In the genomic region with DNA sequence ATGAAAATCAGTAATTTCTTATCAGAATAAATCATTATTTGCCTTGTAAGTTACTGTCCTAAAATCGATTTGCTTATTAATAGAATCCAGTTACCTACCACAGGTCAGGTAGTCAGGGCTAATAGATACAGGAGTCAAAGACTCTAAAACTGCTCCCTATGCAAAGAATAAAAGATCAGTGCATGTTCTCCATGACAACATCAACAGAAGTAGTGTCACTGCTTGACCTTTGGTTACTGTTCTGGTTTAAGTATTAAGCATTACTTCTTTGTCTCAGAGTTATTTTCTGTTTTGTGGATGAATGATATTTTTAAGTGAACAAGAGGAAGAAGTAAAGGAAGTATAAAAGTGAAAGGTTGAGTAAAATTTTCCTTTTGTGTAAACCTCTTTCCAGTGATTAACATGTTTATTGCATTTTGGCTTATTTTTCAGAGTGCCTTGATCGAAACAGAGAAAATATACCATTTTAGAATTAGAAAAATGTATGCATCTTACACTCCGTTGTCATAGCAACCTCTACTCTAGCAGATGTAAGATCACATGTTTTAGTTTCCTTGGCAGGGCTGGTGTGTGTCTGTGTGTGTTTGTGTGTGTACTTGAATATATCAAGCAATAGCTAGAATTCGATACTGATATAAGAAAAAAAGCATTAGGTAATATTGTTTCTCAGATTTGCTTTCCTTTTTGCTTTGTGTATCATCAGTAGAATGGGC, we compare ENCODE assay signal across 25 cellular contexts. TPM values are rescaled to one million over a fixed set of nuclear protein-coding genes. Genes with fewer than 3 reads are reported as not detected.
A peak's percentile ranks its signal among the peaks of the same experiment; 100 is the strongest.
DNase-seq lines count a peak whose midpoint lies in the region; ATAC-seq and TF ChIP-seq lines count a peak whose summit lies in the region.
"Had no signal": no experiment of that assay in that cellular context is flagged by ENCODE, and none has a peak within 500 bp of the region (broad histone marks: within the 10 kb centered on the region; RNA-seq: fewer than 3 reads in every experiment).

No MANE protein-coding gene starts in this region.

- ATAC-seq in HG03378 (IDR thresholded peaks at IDR 0.05; ENCODE audit: unreplicated experiment) (peak; percentile 54), HG03460 (IDR thresholded peaks at IDR 0.05; ENCODE audit: unreplicated experiment) (no peak)
- ATAC-seq: heart left ventricle had no signal

- peaks cover 7% of the 10 kb centered on the region for H3K4me1 Mint-ChIP-seq in activated CD4-positive, alpha-beta T cell treated with anti-CD3 and anti-CD28 coated beads, Interleukin-2, amount 10 ng/mL, durations not matched to agents 24 days and 14 days
- H3K4me1 Mint-ChIP-seq in endothelial cell (ENCODE audit: unreplicated experiment) (no peaks in the 10 kb centered on the region), mesothelial cell of epicardium (no peaks in the 10 kb centered on the region)
- peaks cover 16% of the 10 kb centered on the region for H3K4me1 Mint-ChIP-seq in stimulated activated naive CD8-positive, alpha-beta T cell treated with anti-CD3 and anti-CD28 coated beads, Interleukin-15, Interleukin-2, amounts not matched to agents 100 ng/mL and 50 ng/mL, for 24 hours (ENCODE audit: low read depth)
- H3K4me1 Mint-ChIP-seq: CD14-positive monocyte, naive B cell had no signal

- peak overlapping the region; percentile 0 for H3K27ac Mint-ChIP-seq in activated CD4-positive, alpha-beta T cell treated with anti-CD3 and anti-CD28 coated beads, Interleukin-2, amount 10 ng/mL, durations not matched to agents 24 days and 14 days
- H3K27ac Mint-ChIP-seq in endothelial cell (ENCODE audit: unreplicated experiment) = peak overlapping the region; percentile 38
- peak overlapping the region; percentile 22 for H3K27ac Mint-ChIP-seq in stimulated activated naive CD8-positive, alpha-beta T cell treated with anti-CD3 and anti-CD28 coated beads, Interleukin-15, Interleukin-2, amounts not matched to agents 100 ng/mL and 50 ng/mL, for 24 hours
- no peak overlapping the region for H3K27ac Mint-ChIP-seq in mesothelial cell of epicardium
- H3K27ac Mint-ChIP-seq: activated CD4-positive, alpha-beta memory T cell treated with anti-CD3 and anti-CD28 coated beads, Interleukin-2, amount 10 ng/mL, durations not matched to agents 7 days and 5 days; activated T-helper 1 cell treated with anti-CD3 and anti-CD28 coated beads, Interleukin-12 subunit alpha, Interleukin-12 subunit beta, Interleukin-2, Interleukin-4 antibody, amounts not matched to agents 30 ng/mL and 10 ng/mL and 1 ng/mL, durations not matched to agents 14 hours and 24 hours and 36 hours; CD14-positive monocyte; dendritic cell treated with granulocyte-macrophage colony-stimulating factor and Interleukin-4, amounts not matched to agents 40 ng/mL and 50 ng/mL, for 4 days; T-helper 1 cell treated with Interleukin-12 subunit alpha and Interleukin-12 subunit beta and Interleukin-4 antibody, amounts not matched to agents 30 μg/mL and 1 μg/mL, for 36 hours had no signal

- no peak for DNase-seq in activated CD4-positive, alpha-beta T cell treated with anti-CD3 and anti-CD28 coated beads, Interleukin-2, amount 10 ng/mL, durations not matched to agents 24 days and 14 days
- no peak for DNase-seq in activated CD4-positive, alpha-beta T cell treated with anti-CD3 and anti-CD28 coated beads for 1 hour
- DNase-seq in endothelial cell (ENCODE audit: low spot score) (no peak), HuH-7.5 (ENCODE audit: low spot score) (no peak), mesothelial cell of epicardium (ENCODE audit: low spot score in 2 of 2, unreplicated experiment in 2 of 2) (no peak)
- DNase-seq: ACHN; activated CD4-positive, alpha-beta memory T cell treated with anti-CD3 and anti-CD28 coated beads, Interleukin-2, amount 10 ng/mL, durations not matched to agents 7 days and 5 days; adrenal gland; DMS79; GOT3; heart left ventricle; naive B cell; NCI-H1092; NCI-H748 treated with DMSO at 0.1 percent for 48 hours; OCI-M1; SIG-M5 had no signal

- H3K27me3 Mint-ChIP-seq in activated CD4-positive, alpha-beta T cell treated with anti-CD3 and anti-CD28 coated beads, Interleukin-2, amount 10 ng/mL, durations not matched to agents 24 days and 14 days = no peaks in the 10 kb centered on the region
- H3K27me3 Mint-ChIP-seq in endothelial cell (ENCODE audit: unreplicated experiment) (no peaks in the 10 kb centered on the region), mesothelial cell of epicardium (ENCODE audit: low read depth) (no peaks in the 10 kb centered on the region)
- no peaks in the 10 kb centered on the region for H3K27me3 Mint-ChIP-seq in stimulated activated naive CD8-positive, alpha-beta T cell treated with anti-CD3 and anti-CD28 coated beads, Interleukin-15, Interleukin-2, amounts not matched to agents 100 ng/mL and 50 ng/mL, for 24 hours
- H3K27me3 Mint-ChIP-seq: activated CD4-positive, alpha-beta memory T cell treated with anti-CD3 and anti-CD28 coated beads, Interleukin-2, amount 10 ng/mL, durations not matched to agents 7 days and 5 days; dendritic cell treated with granulocyte-macrophage colony-stimulating factor and Interleukin-4, amounts not matched to agents 40 ng/mL and 50 ng/mL, for 4 days; naive B cell had no signal

- H3K36me3 Mint-ChIP-seq in activated CD4-positive, alpha-beta T cell treated with anti-CD3 and anti-CD28 coated beads, Interleukin-2, amount 10 ng/mL, durations not matched to agents 24 days and 14 days (ENCODE audit: low read depth) = peaks cover 72% of the 10 kb centered on the region
- H3K36me3 Mint-ChIP-seq in endothelial cell (ENCODE audit: low read depth, unreplicated experiment) = no peaks in the 10 kb centered on the region
- peaks cover 38% of the 10 kb centered on the region for H3K36me3 Mint-ChIP-seq in stimulated activated naive CD8-positive, alpha-beta T cell treated with anti-CD3 and anti-CD28 coated beads, Interleukin-15, Interleukin-2, amounts not matched to agents 100 ng/mL and 50 ng/mL, for 24 hours (ENCODE audit: low read depth)
- H3K36me3 Mint-ChIP-seq in mesothelial cell of epicardium = no peaks in the 10 kb centered on the region
- H3K36me3 Mint-ChIP-seq: CD14-positive monocyte, naive B cell had no signal

- H3K9me3 Mint-ChIP-seq in activated CD4-positive, alpha-beta T cell treated with anti-CD3 and anti-CD28 coated beads, Interleukin-2, amount 10 ng/mL, durations not matched to agents 24 days and 14 days = peaks cover 9% of the 10 kb centered on the region
- H3K9me3 Mint-ChIP-seq in endothelial cell (ENCODE audit: unreplicated experiment) (no peaks in the 10 kb centered on the region), mesothelial cell of epicardium (peaks cover 3% of the 10 kb centered on the region)
- no peaks in the 10 kb centered on the region for H3K9me3 Mint-ChIP-seq in stimulated activated naive CD8-positive, alpha-beta T cell treated with anti-CD3 and anti-CD28 coated beads, Interleukin-15, Interleukin-2, amounts not matched to agents 100 ng/mL and 50 ng/mL, for 24 hours
- H3K9me3 Mint-ChIP-seq: dendritic cell treated with granulocyte-macrophage colony-stimulating factor and Interleukin-4, amounts not matched to agents 40 ng/mL and 50 ng/mL, for 4 days had no signal

- intact Hi-C loops in activated CD4-positive, alpha-beta T cell treated with anti-CD3 and anti-CD28 coated beads, Interleukin-2, amount 10 ng/mL, durations not matched to agents 24 days and 14 days (cut with micrococcal nuclease) = no loop called here

- H3K4me3 Mint-ChIP-seq in activated CD4-positive, alpha-beta T cell treated with anti-CD3 and anti-CD28 coated beads, Interleukin-2, amount 10 ng/mL, durations not matched to agents 24 days and 14 days = no peak overlapping the region
- H3K4me3 Mint-ChIP-seq in endothelial cell (ENCODE audit: unreplicated experiment) (no peak overlapping the region), mesothelial cell of epicardium (no peak overlapping the region)
- H3K4me3 Mint-ChIP-seq in stimulated activated naive CD8-positive, alpha-beta T cell treated with anti-CD3 and anti-CD28 coated beads, Interleukin-15, Interleukin-2, amounts not matched to agents 100 ng/mL and 50 ng/mL, for 24 hours = no peak overlapping the region
- H3K4me3 Mint-ChIP-seq: activated CD4-positive, alpha-beta memory T cell treated with anti-CD3 and anti-CD28 coated beads, Interleukin-2, amount 10 ng/mL, durations not matched to agents 7 days and 5 days; activated T-helper 1 cell treated with anti-CD3 and anti-CD28 coated beads, Interleukin-12 subunit alpha, Interleukin-12 subunit beta, Interleukin-2, Interleukin-4 antibody, amounts not matched to agents 30 ng/mL and 10 ng/mL and 1 ng/mL, durations not matched to agents 14 hours and 24 hours and 36 hours; CD14-positive monocyte; dendritic cell treated with granulocyte-macrophage colony-stimulating factor and Interleukin-4, amounts not matched to agents 40 ng/mL and 50 ng/mL, for 4 days; naive B cell; T-helper 1 cell treated with Interleukin-12 subunit alpha and Interleukin-12 subunit beta and Interleukin-4 antibody, amounts not matched to agents 30 μg/mL and 1 μg/mL, for 36 hours had no signal

- TF ChIP-seq CTCF in endothelial cell (IDR thresholded peaks at IDR 0.05; ENCODE audit: unreplicated experiment) (no peak), mesothelial cell of epicardium (IDR thresholded peaks at IDR 0.05; ENCODE audit: unreplicated experiment) (no peak)

RNA-seq across cellular contexts. Expression of gene ABCD2, which starts 44.7 kb away (rescaled TPM):
- 7.0 and 7.4 TPM in 2 replicates for total RNA-seq in activated CD4-positive, alpha-beta T cell treated with anti-CD3 and anti-CD28 coated beads, Interleukin-2, amount 10 ng/mL, durations not matched to agents 24 days and 14 days
- total RNA-seq in endothelial cell (ENCODE audit: unreplicated experiment) (not detected), mesothelial cell of epicardium (0.29 to 0.41 TPM (median 0.34 TPM) in 3 replicates)
- total RNA-seq: lung microvascular endothelial cell, pulmonary artery endothelial cell had no signal
